ENCODE assay signal across 17 cellular contexts in genomic region chr15:49858076-49858475, GRCh38.
DNase-seq lines count a peak whose midpoint lies in the region; ATAC-seq, FAIRE-seq and TF ChIP-seq lines count a peak whose summit lies in the region.
"Had no signal": no experiment of that assay in that cellular context is flagged by ENCODE, and none has a peak within 500 bp of the region (broad histone marks: within the 10 kb centered on the region; RNA-seq: fewer than 3 reads in every experiment).

No MANE protein-coding gene starts in this region.

- ATAC-seq in A549: no peak
- no peak for ATAC-seq in IMR-90 (ENCODE audit: low read depth)
- no peak for ATAC-seq in GM19395 (IDR thresholded peaks at IDR 0.05; ENCODE audit: unreplicated experiment)
- ATAC-seq: HepG2 had no signal

- no peak for TF ChIP-seq EP300 in A549 (IDR thresholded peaks at IDR 0.05)
- no peak for TF ChIP-seq EP300 in esophagus muscularis mucosa (IDR thresholded peaks at IDR 0.05)

- no peak overlapping the region for H3K4me3 ChIP-seq in A549
- H3K4me3 ChIP-seq in IMR-90 (ENCODE audit: insufficient read depth, low read depth, low read length): no peak overlapping the region
- H3K4me3 ChIP-seq in mesenchymal stem cell (ENCODE audit: insufficient read depth in 1 of 2, low read depth in 1 of 2, low read length in 2 of 2): peak overlapping the region in 1 of 2 experiments; percentile 55
- no peak overlapping the region for H3K4me3 ChIP-seq in subcutaneous abdominal adipose tissue (ENCODE audit: low read depth in 1 of 5, low read length in 5 of 5)
- H3K4me3 ChIP-seq in esophagus muscularis mucosa: no peak overlapping the region

- H3K79me1 ChIP-seq in IMR-90 (ENCODE audit: low read depth in 1 of 2, low read length in 2 of 2) (no peaks in the 10 kb centered on the region), mesenchymal stem cell (replicated peaks; ENCODE audit: low read length, poor library complexity, severe bottlenecking) (no peaks in the 10 kb centered on the region)

- H2AFZ ChIP-seq in IMR-90 (replicated peaks; ENCODE audit: low read length, poor library complexity) (no peak overlapping the region), mesenchymal stem cell (ENCODE audit: low read depth, low read length) (no peak overlapping the region)

- H2BK15ac ChIP-seq in IMR-90 (ENCODE audit: low read depth, low read length) (no peak overlapping the region), mesenchymal stem cell (ENCODE audit: low read depth, poor library complexity, severe bottlenecking) (no peak overlapping the region)

- CTCF ChIA-PET in A549 (lab: Yijun Ruan, JAX): no interaction called here
- CTCF ChIA-PET in IMR-90 (lab: Yijun Ruan, JAX): no interaction called here

- H2AK5ac ChIP-seq in IMR-90 (ENCODE audit: low read depth, low read length) (no peak overlapping the region), mesenchymal stem cell (ENCODE audit: low read length, severe bottlenecking) (no peak overlapping the region)

- H3K36me3 ChIP-seq in IMR-90 (ENCODE audit: control insufficient read depth, insufficient read depth, low read length) (no peaks in the 10 kb centered on the region), mesenchymal stem cell (ENCODE audit: control insufficient read depth in 1 of 2, insufficient read depth in 2 of 2, low read depth in 1 of 2, low read length in 2 of 2) (peaks cover 0 to 31% of the 10 kb centered on the region in 2 experiments), subcutaneous abdominal adipose tissue (ENCODE audit: control insufficient read depth in 5 of 5, insufficient read depth in 5 of 5, low read length in 5 of 5) (peaks cover 0 to 12% (median 0%) of the 10 kb centered on the region in 5 donors), esophagus muscularis mucosa (no peaks in the 10 kb centered on the region)

- H3K27ac ChIP-seq in A549: peak overlapping the region; percentile 88 to 89
- H3K27ac ChIP-seq in IMR-90 (ENCODE audit: insufficient read depth, low read length): peak overlapping the region; percentile 14; the same call in 1 of the 2 replicates
- H3K27ac ChIP-seq in mesenchymal stem cell (ENCODE audit: low read length, poor library complexity, severe bottlenecking): no peak overlapping the region
- H3K27ac ChIP-seq in subcutaneous abdominal adipose tissue (ENCODE audit: low read depth, low read length): peak overlapping the region; percentile 84
- H3K27ac ChIP-seq in esophagus muscularis mucosa (replicated peaks in 1 of 4): no peak overlapping the region

- H3K18ac ChIP-seq in IMR-90 (ENCODE audit: low read depth, low read length): peak overlapping the region; percentile 84
- no peak overlapping the region for H3K18ac ChIP-seq in mesenchymal stem cell (ENCODE audit: low read depth in 1 of 2, low read length in 2 of 2)

- no peak for FAIRE-seq in A549 (lab: Jason Lieb, UNC)
- FAIRE-seq: H1, HepG2 had no signal

- H3K23ac ChIP-seq in IMR-90 (ENCODE audit: low read depth, low read length): no peak overlapping the region
- no peak overlapping the region for H3K23ac ChIP-seq in mesenchymal stem cell (ENCODE audit: low read length in 2 of 2)

- POLR2A ChIA-PET in A549 (lab: Yijun Ruan, JAX): no interaction called here
- POLR2A ChIA-PET in IMR-90 (lab: Charles Lee; ENCODE audit: unreplicated experiment): no interaction called here

- H4K20me1 ChIP-seq in IMR-90 (ENCODE audit: insufficient read depth, low read length): no peaks in the 10 kb centered on the region

- peak overlapping the region; percentile 10 to 20; a peak in 2 of 4 replicates for H4K8ac ChIP-seq in IMR-90 (ENCODE audit: low read depth in 2 of 2, low read length in 2 of 2)
- no peak overlapping the region for H4K8ac ChIP-seq in mesenchymal stem cell (ENCODE audit: low read length)

- TF ChIP-seq CTCF in A549 (IDR thresholded peaks at IDR 0.05): no peak
- TF ChIP-seq CTCF in IMR-90 (conservative IDR thresholded peaks at IDR 0.05; ENCODE audit: low read depth, low read length): no peak
- TF ChIP-seq CTCF in esophagus muscularis mucosa (IDR thresholded peaks at IDR 0.05): no peak

- H3K4ac ChIP-seq in IMR-90 (ENCODE audit: low read depth, low read length) (no peak overlapping the region), mesenchymal stem cell (ENCODE audit: low read depth in 1 of 2, low read length in 2 of 2) (no peak overlapping the region)

- no peak overlapping the region for H2AK9ac ChIP-seq in IMR-90 (replicated peaks; ENCODE audit: low read depth, low read length, poor library complexity)

- H4K91ac ChIP-seq in IMR-90 (ENCODE audit: insufficient read depth, low read depth, low read length) (no peak overlapping the region; the same call in 1 of the 2 replicates), mesenchymal stem cell (ENCODE audit: low read length) (no peak overlapping the region)

- H2BK120ac ChIP-seq in IMR-90 (ENCODE audit: low read depth, low read length): peak overlapping the region; percentile 43; the same call in 1 of the 2 replicates
- H2BK120ac ChIP-seq in mesenchymal stem cell (ENCODE audit: low read depth, low read length): no peak overlapping the region

- no peak overlapping the region for H3K56ac ChIP-seq in IMR-90 (ENCODE audit: extremely low read depth, insufficient read depth, low read length)

- H4K5ac ChIP-seq in IMR-90 (ENCODE audit: low read depth, low read length): peak overlapping the region; percentile 35

- no peaks in the 10 kb centered on the region; the same call in none of the 2 replicates for H3K9me1 ChIP-seq in IMR-90 (ENCODE audit: insufficient read depth, low read length)

- intact Hi-C loops in IMR-90 (cut with micrococcal nuclease): loop anchor here (5.0 to 10.0 kb wide), 3 partner anchors 194 to 623 kb away; no protein-coding TSS in a partner anchor
- intact Hi-C loops in esophagus muscularis mucosa (cut with DNase I): no loop called here

- in situ Hi-C loops in IMR-90 (cut with MboI; ENCODE audit: low sequenced_read_pairs): no loop called here

- no peak overlapping the region for H2BK5ac ChIP-seq in IMR-90 (ENCODE audit: low read depth, low read length, poor library complexity, severe bottlenecking)
- no peak overlapping the region for H2BK5ac ChIP-seq in mesenchymal stem cell (ENCODE audit: low read depth, low read length, poor library complexity, severe bottlenecking)

- TF ChIP-seq POLR2A in A549 (IDR thresholded peaks at IDR 0.05; ENCODE audit: low read length) (no peak), IMR-90 (IDR thresholded peaks at IDR 0.05; ENCODE audit: low read depth, low read length) (no peak), esophagus muscularis mucosa (IDR thresholded peaks at IDR 0.05; ENCODE audit: low read depth) (no peak)

- H3K9me3 ChIP-seq in A549: peaks cover 11% of the 10 kb centered on the region; the same call in 1 of the 3 replicates
- no peaks in the 10 kb centered on the region for H3K9me3 ChIP-seq in IMR-90 (ENCODE audit: control insufficient read depth, insufficient read depth, low read length)
- H3K9me3 ChIP-seq in mesenchymal stem cell (ENCODE audit: control insufficient read depth, low read length): no peaks in the 10 kb centered on the region
- no peaks in the 10 kb centered on the region for H3K9me3 ChIP-seq in subcutaneous abdominal adipose tissue (ENCODE audit: control insufficient read depth in 5 of 5, low read length in 5 of 5)
- no peaks in the 10 kb centered on the region for H3K9me3 ChIP-seq in esophagus muscularis mucosa

- H3K27me3 ChIP-seq in IMR-90 (ENCODE audit: control insufficient read depth, insufficient read depth, low read length): no peaks in the 10 kb centered on the region
- no peaks in the 10 kb centered on the region for H3K27me3 ChIP-seq in mesenchymal stem cell (ENCODE audit: control insufficient read depth in 1 of 2, insufficient read depth in 1 of 2, low read length in 2 of 2)
- H3K27me3 ChIP-seq in subcutaneous abdominal adipose tissue (ENCODE audit: control insufficient read depth in 5 of 5, insufficient read depth in 4 of 5, low read length in 5 of 5): no peaks in the 10 kb centered on the region
- H3K27me3 ChIP-seq in esophagus muscularis mucosa: no peaks in the 10 kb centered on the region

- H3K4me2 ChIP-seq in A549 (peak overlapping the region; percentile 63; the same call in 1 of the 3 replicates), IMR-90 (ENCODE audit: low read depth, low read length) (no peak overlapping the region), mesenchymal stem cell (ENCODE audit: low read length, poor library complexity, severe bottlenecking) (no peak overlapping the region)

- no peak overlapping the region for H2BK20ac ChIP-seq in IMR-90 (ENCODE audit: low read depth, low read length)

- no TSS peak for BruUV-seq in IMR-90 (replicated peaks; lab: Mats Ljungman, UMichigan)

- DNase-seq in A549 (ENCODE audit: low read depth in 1 of 2, low spot score in 1 of 2) (no peak), IMR-90 (no peak), mesenchymal stem cell (no peak), esophagus muscularis mucosa (ENCODE audit: extremely low spot score) (no peak), NK-92 (lab: John Stamatoyannopoulos, UW; ENCODE audit: unreplicated experiment) (no peak), SW 1271 (lab: John Stamatoyannopoulos, UW) (no peak)
- DNase-seq: 8988T; AML-193; CD4-positive, alpha-beta memory T cell; DMS153; DMS79; GDM1; H9 had no signal

- peaks cover 45% of the 10 kb centered on the region for H3K4me1 ChIP-seq in A549
- H3K4me1 ChIP-seq in IMR-90 (ENCODE audit: control insufficient read depth, insufficient read depth, low read length): peaks cover 26% of the 10 kb centered on the region
- no peaks in the 10 kb centered on the region for H3K4me1 ChIP-seq in mesenchymal stem cell (ENCODE audit: control insufficient read depth, insufficient read depth, low read depth, low read length)
- peaks cover 0 to 33% (median 11%) of the 10 kb centered on the region in 5 donors for H3K4me1 ChIP-seq in subcutaneous abdominal adipose tissue (ENCODE audit: control insufficient read depth in 5 of 5, insufficient read depth in 5 of 5, low read length in 5 of 5)
- peaks cover 0 to 11% (median 0%) of the 10 kb centered on the region in 4 donors for H3K4me1 ChIP-seq in esophagus muscularis mucosa

- H3K14ac ChIP-seq in IMR-90 (replicated peaks; ENCODE audit: low read depth, low read length) (no peak overlapping the region), mesenchymal stem cell (ENCODE audit: low read length in 2 of 2) (no peak overlapping the region)

- dilution Hi-C loops in IMR-90 (cut with HindIII; ENCODE audit: low sequenced_read_pairs, unreplicated experiment): no loop called here

- H2BK12ac ChIP-seq in mesenchymal stem cell (ENCODE audit: low read length in 2 of 2): no peak overlapping the region

- TF ChIP-seq RAD21 in A549 (conservative IDR thresholded peaks at IDR 0.05 in 1 of 2, IDR thresholded peaks at IDR 0.05 in 1 of 2): no peak
- TF ChIP-seq RAD21 in IMR-90 (IDR thresholded peaks at IDR 0.05; ENCODE audit: low read length): no peak

- H3K9ac ChIP-seq in IMR-90 (ENCODE audit: low read depth, low read length) (no peak overlapping the region), mesenchymal stem cell (ENCODE audit: low read length) (peak overlapping the region; percentile 92), subcutaneous abdominal adipose tissue (ENCODE audit: low read length in 5 of 5) (no peak overlapping the region)

- WGBS in A549 (ENCODE audit: missing lambda C conversion rate): 68% methylated on average over 2 of the region's 2 CpGs
- WGBS in IMR-90 (ENCODE audit: extremely low coverage in 2 of 2, insufficient read length in 1 of 2), 2 experiments: no CpG with 5 or more reads among the region's 2 CpGs
- no CpG with 5 or more reads among the region's 2 CpGs for WGBS in mesenchymal stem cell
- WGBS in esophagus muscularis mucosa: 84% methylated on average over 2 of the region's 2 CpGs

Comparison
In these comparisons a context has a peak if more than half of its experiments do, and no peak if none do; other contexts are left out.
1. H3K27ac ChIP-seq: peak in A549 (2 of 2), IMR-90 (single experiment) and subcutaneous abdominal adipose tissue (single experiment); none in mesenchymal stem cell (single experiment) and esophagus muscularis mucosa (0 of 4).